ENCODE assay signal across 20 cellular contexts in genomic region chr4:83024233-83024632, GRCh38. TPM values are rescaled to one million over a fixed set of nuclear protein-coding genes. Genes with fewer than 3 reads are reported as not detected.
DNase-seq lines count a peak whose midpoint lies in the region; ATAC-seq, FAIRE-seq and TF ChIP-seq lines count a peak whose summit lies in the region.
"Had no signal": no experiment of that assay in that cellular context is flagged by ENCODE, and none has a peak within 500 bp of the region (broad histone marks: within the 10 kb centered on the region; RNA-seq: fewer than 3 reads in every experiment).

No MANE protein-coding gene starts in this region.

- H3K4me1 ChIP-seq in BLaER1 (peaks cover 39% of the 10 kb centered on the region), GM23248 (ENCODE audit: insufficient read depth) (peaks cover 10% of the 10 kb centered on the region), endothelial cell of umbilical vein (ENCODE audit: control insufficient read depth, extremely low read depth, insufficient read depth, low read length) (no peaks in the 10 kb centered on the region)
- H3K4me1 ChIP-seq: Caco-2 had no signal

- CTCF ChIA-PET in WTC11 (lab: Charles Lee) (no interaction called here), endothelial cell of umbilical vein (lab: Charles Lee) (no interaction called here)

- TF ChIP-seq POLR2A in endothelial cell of umbilical vein (IDR thresholded peaks at IDR 0.05; ENCODE audit: low read depth, low read length): no peak

- ATAC-seq in WTC11 (no peak), HG03196 (IDR thresholded peaks at IDR 0.05; ENCODE audit: unreplicated experiment) (no peak)
- ATAC-seq: CD8-positive, alpha-beta T cell had no signal

- H2AFZ ChIP-seq in GM23248 (no peak overlapping the region), endothelial cell of umbilical vein (ENCODE audit: low read depth, low read length) (no peak overlapping the region)

- no peak overlapping the region for H3K27ac Mint-ChIP-seq in WTC11
- H3K27ac Mint-ChIP-seq: CD4-positive, CD25-positive, alpha-beta regulatory T cell; CD8-positive, alpha-beta T cell had no signal

- 72 to 91% methylated on average over 2 of the region's 2 CpGs for WGBS in GM23248 (ENCODE audit: low coverage in 1 of 2, low lambda C conversion rate in 2 of 2, missing lambda C conversion rate in 2 of 2), 2 experiments

- H3K9me1 ChIP-seq in endothelial cell of umbilical vein (replicated peaks; ENCODE audit: control insufficient read depth, extremely low read depth, insufficient read depth, low read length): no peaks in the 10 kb centered on the region

- in situ Hi-C loops in GM23248 (cut with MboI): no loop called here

- H3K27ac ChIP-seq in BLaER1 (no peak overlapping the region), GM23248 (no peak overlapping the region), endothelial cell of umbilical vein (ENCODE audit: insufficient read depth, low read depth, low read length) (no peak overlapping the region)
- H3K27ac ChIP-seq: C4-2B had no signal

- no peaks in the 10 kb centered on the region for H3K36me3 ChIP-seq in BLaER1
- H3K36me3 ChIP-seq in GM23248 (ENCODE audit: low read depth): no peaks in the 10 kb centered on the region
- no peaks in the 10 kb centered on the region for H3K36me3 ChIP-seq in endothelial cell of umbilical vein (ENCODE audit: control insufficient read depth in 2 of 2, extremely low read depth in 1 of 2, insufficient read depth in 2 of 2, low read length in 2 of 2)

- no peaks in the 10 kb centered on the region for H3K79me2 ChIP-seq in GM23248 (ENCODE audit: insufficient read depth)
- H3K79me2 ChIP-seq in endothelial cell of umbilical vein (ENCODE audit: control insufficient read depth, insufficient read depth, low read length): no peaks in the 10 kb centered on the region

- peak overlapping the region; percentile 28; the same call in 1 of the 2 replicates for H3K4me3 ChIP-seq in BLaER1
- no peak overlapping the region for H3K4me3 ChIP-seq in GM23248
- no peak overlapping the region for H3K4me3 ChIP-seq in endothelial cell of umbilical vein (replicated peaks in 1 of 3; ENCODE audit: insufficient read depth in 1 of 3, low read depth in 1 of 3, low read length in 3 of 3)

- dilution Hi-C loops in endothelial cell of umbilical vein (cut with MboI; ENCODE audit: extremely low pct_ligation_motif_present, low sequenced_read_pairs): no loop called here

- peaks cover 13% of the 10 kb centered on the region for H3F3A ChIP-seq in GM23248 (ENCODE audit: insufficient read depth)

- TF ChIP-seq CTCF in WTC11 (IDR thresholded peaks at IDR 0.05): no peak
- no peak for TF ChIP-seq CTCF in endothelial cell of umbilical vein (IDR thresholded peaks at IDR 0.05; ENCODE audit: extremely low read depth in 1 of 2, insufficient read depth in 1 of 2, low read depth in 1 of 2, low read length in 2 of 2)

- peak; percentile 48 for FAIRE-seq in endothelial cell of umbilical vein (lab: Jason Lieb, UNC)
- FAIRE-seq: GM12891, GM18507, H1 had no signal

- H3K27me3 ChIP-seq in BLaER1: no peaks in the 10 kb centered on the region
- H3K27me3 ChIP-seq in GM23248 (replicated peaks; ENCODE audit: insufficient read depth): no peaks in the 10 kb centered on the region
- H3K27me3 ChIP-seq in endothelial cell of umbilical vein (ENCODE audit: control insufficient read depth in 2 of 2, insufficient read depth in 2 of 2, low read length in 2 of 2): peaks cover 0 to 4% of the 10 kb centered on the region in 2 experiments

- H3K36me3 Mint-ChIP-seq in WTC11: peaks cover 9% of the 10 kb centered on the region
- H3K36me3 Mint-ChIP-seq: CD4-positive, CD25-positive, alpha-beta regulatory T cell; CD8-positive, alpha-beta T cell had no signal

- peaks cover 21% of the 10 kb centered on the region for H3K9me3 Mint-ChIP-seq in WTC11

- H3K4me2 ChIP-seq in BLaER1 (no peak overlapping the region), GM23248 (ENCODE audit: unreplicated experiment) (no peak overlapping the region), endothelial cell of umbilical vein (ENCODE audit: insufficient read depth, low read length) (no peak overlapping the region)

- POLR2A ChIA-PET in WTC11 (lab: Charles Lee) (no interaction called here), endothelial cell of umbilical vein (lab: Charles Lee) (interaction anchor here (0.9 kb wide), 1 partner anchor 11 kb away, joined by 3 read pairs; the partner anchor contains the start of gene COPS4)

- peak; percentile 7 for DNase-seq in GM23248
- DNase-seq in WTC11 (ENCODE audit: low spot score): no peak
- DNase-seq in endothelial cell of umbilical vein (ENCODE audit: low read depth, low spot score): no peak
- no peak for DNase-seq in NCI-H1105 (lab: John Stamatoyannopoulos, UW)
- DNase-seq in activated CD8-positive, alpha-beta memory T cell treated with anti-CD3 and anti-CD28 coated beads for 24 hours: no peak
- DNase-seq: Caco-2; CD4-positive, CD25-positive, alpha-beta regulatory T cell; CD8-positive, alpha-beta T cell; DMS 273 treated with DMSO at 0.1 percent for 48 hours; DMS79; EL; GDM1; H7; HCEC 1CT had no signal

- H3K4me3 Mint-ChIP-seq in WTC11: no peak overlapping the region
- H3K4me3 Mint-ChIP-seq: CD4-positive, CD25-positive, alpha-beta regulatory T cell; CD8-positive, alpha-beta T cell had no signal

- BruUV-seq in endothelial cell of umbilical vein (replicated peaks; lab: Mats Ljungman, UMichigan): no TSS peak

- no peaks in the 10 kb centered on the region for H3K9me2 ChIP-seq in GM23248 (ENCODE audit: insufficient read depth)

- no peaks in the 10 kb centered on the region for H4K20me1 ChIP-seq in BLaER1
- H4K20me1 ChIP-seq in GM23248 (ENCODE audit: insufficient read depth): no peaks in the 10 kb centered on the region
- no peaks in the 10 kb centered on the region for H4K20me1 ChIP-seq in endothelial cell of umbilical vein (replicated peaks; ENCODE audit: control insufficient read depth, extremely low read depth, insufficient read depth, low read length)

- H3K4me1 Mint-ChIP-seq in WTC11: no peaks in the 10 kb centered on the region

- H3K9me3 ChIP-seq in BLaER1 (peaks cover 28% of the 10 kb centered on the region), GM23248 (ENCODE audit: low read depth) (no peaks in the 10 kb centered on the region), endothelial cell of umbilical vein (replicated peaks; ENCODE audit: control insufficient read depth, insufficient read depth, low read length) (peaks cover 2% of the 10 kb centered on the region)
- H3K9me3 ChIP-seq: Caco-2 had no signal

- H3K27me3 Mint-ChIP-seq in WTC11 (ENCODE audit: low read depth): peaks cover 52% of the 10 kb centered on the region

- intact Hi-C loops in endothelial cell of umbilical vein (cut with micrococcal nuclease): no loop called here

- H3K9ac ChIP-seq in BLaER1: no peak overlapping the region
- H3K9ac ChIP-seq in GM23248: no peak overlapping the region
- H3K9ac ChIP-seq in endothelial cell of umbilical vein (replicated peaks; ENCODE audit: extremely low read depth, insufficient read depth, low read length): no peak overlapping the region

TF ChIP-seq in WTC11, 78 proteins besides CTCF, POLR2A, EP300 and RAD21:
- TF ChIP-seq ZMAT4 (CRISPR knock-in tag; IDR thresholded peaks at IDR 0.05): no peak
- peak; percentile 74 for TF ChIP-seq ZNF317 (CRISPR knock-in tag; IDR thresholded peaks at IDR 0.05; ENCODE audit: borderline replicate concordance, low read depth)

TF ChIP-seq in endothelial cell of umbilical vein, 7 proteins besides CTCF, POLR2A, EP300 and RAD21:
- no peak for TF ChIP-seq MAX (IDR thresholded peaks at IDR 0.05; ENCODE audit: insufficient read depth, insufficient read length)
- TF ChIP-seq GATA2 (IDR thresholded peaks at IDR 0.05; ENCODE audit: insufficient read depth, insufficient read length, low read depth, low read length): no peak
- TF ChIP-seq FOS (IDR thresholded peaks at IDR 0.05; ENCODE audit: borderline replicate concordance, insufficient read depth, low read length): no peak
- no peak for TF ChIP-seq POLR2AphosphoS5 (IDR thresholded peaks at IDR 0.05; ENCODE audit: insufficient read depth, low read depth, low read length)
- no peak for TF ChIP-seq MYC (IDR thresholded peaks at IDR 0.05; ENCODE audit: low read depth, low read length)
- TF ChIP-seq EZH2 (IDR thresholded peaks at IDR 0.05; ENCODE audit: borderline replicate concordance, low read depth, low read length, severe bottlenecking): no peak
- no peak for TF ChIP-seq JUN (IDR thresholded peaks at IDR 0.05; ENCODE audit: borderline replicate concordance, insufficient read depth, insufficient read length, low read depth)

RNA-seq across cellular contexts. Expression of gene COPS4, which starts 10.8 kb away (rescaled TPM):
- 69.2 and 83.7 TPM in 2 replicates for total RNA-seq in GM23248 (2014; rRNA removed; shearing (Covaris generic))
- polyA plus RNA-seq in GM23248 (2016; fragmentation: Nextera tagmentation; extraction: Ambion mirVana): 67.0 and 74.0 TPM in 2 replicates
- 26.9 to 30.9 TPM (median 28.7 TPM) in 3 replicates for total RNA-seq in WTC11 (2021)
- 47.3 and 53.0 TPM in 2 replicates for total RNA-seq in endothelial cell of umbilical vein
- 29.8 and 30.7 TPM in 2 replicates for polyA plus RNA-seq in endothelial cell of umbilical vein
- polyA plus RNA-seq in endothelial cell of umbilical vein (2011; cell fraction: cytosol; rRNA removed): 61.9 and 64.9 TPM in 2 replicates
- polyA plus RNA-seq in endothelial cell of umbilical vein (2011; cell fraction: nucleus; rRNA removed): 40.6 and 55.2 TPM in 2 replicates
- polyA plus RNA-seq in endothelial cell of umbilical vein (2012): 61.3 and 109 TPM in 2 replicates
- 38.7 and 43.2 TPM in 2 replicates for polyA minus RNA-seq in endothelial cell of umbilical vein
- polyA minus RNA-seq in endothelial cell of umbilical vein (2011; cell fraction: cytosol; rRNA and poly(A)+ RNA removed): 9.4 TPM
- 20.3 and 27.8 TPM in 2 replicates for polyA minus RNA-seq in endothelial cell of umbilical vein (2011; cell fraction: nucleus; rRNA and poly(A)+ RNA removed)

RNA-seq across cellular contexts. Expression of gene LIN54, which starts 13.6 kb away (rescaled TPM):
- total RNA-seq in GM23248 (2014; rRNA removed; shearing (Covaris generic)): 10.4 and 13.3 TPM in 2 replicates
- 6.4 and 6.8 TPM in 2 replicates for polyA plus RNA-seq in GM23248 (2016; fragmentation: Nextera tagmentation; extraction: Ambion mirVana)
- 11.8 to 13.2 TPM (median 12.7 TPM) in 3 replicates for total RNA-seq in WTC11 (2021)
- 14.8 and 15.7 TPM in 2 replicates for total RNA-seq in endothelial cell of umbilical vein
- polyA plus RNA-seq in endothelial cell of umbilical vein: 6.2 and 6.5 TPM in 2 replicates
- polyA plus RNA-seq in endothelial cell of umbilical vein (2011; cell fraction: cytosol; rRNA removed): 6.7 and 7.6 TPM in 2 replicates
- polyA plus RNA-seq in endothelial cell of umbilical vein (2011; cell fraction: nucleus; rRNA removed): 8.2 and 9.4 TPM in 2 replicates
- 6.2 and 10.5 TPM in 2 replicates for polyA plus RNA-seq in endothelial cell of umbilical vein (2012)
- 23.8 and 25.3 TPM in 2 replicates for polyA minus RNA-seq in endothelial cell of umbilical vein
- 24.5 TPM for polyA minus RNA-seq in endothelial cell of umbilical vein (2011; cell fraction: cytosol; rRNA and poly(A)+ RNA removed)
- polyA minus RNA-seq in endothelial cell of umbilical vein (2011; cell fraction: nucleus; rRNA and poly(A)+ RNA removed): 19.1 and 31.3 TPM in 2 replicates
